8 cellular contexts compared by ENCODE assay signal in genomic region chr1:210407207-210407886, GRCh38.
DNase-seq lines count a peak whose midpoint lies in the region; ATAC-seq and TF ChIP-seq lines count a peak whose summit lies in the region.

No MANE protein-coding gene starts in this region.

- TF ChIP-seq CTCF in KMS-11 (conservative IDR thresholded peaks at IDR 0.05; ENCODE audit: low read depth, low read length) (peak; percentile 100), foreskin keratinocyte (conservative IDR thresholded peaks at IDR 0.05) (peak; percentile 98), uterus (IDR thresholded peaks at IDR 0.05) (peak; percentile 63 to 87 (median 78))

- ATAC-seq in GM21528 (IDR thresholded peaks at IDR 0.05; ENCODE audit: low FRiP score, unreplicated experiment), result peak; percentile 79
- peak; percentile 80 for ATAC-seq in foreskin keratinocyte

- peaks cover 6% of the 10 kb centered on the region for H3K27me3 Mint-ChIP-seq in activated T-helper 1 cell treated with anti-CD3 and anti-CD28 coated beads, Interleukin-12 subunit alpha, Interleukin-12 subunit beta, Interleukin-2, Interleukin-4 antibody, amounts not matched to agents 30 ng/mL and 10 ng/mL and 1 ng/mL, durations not matched to agents 14 hours and 24 hours and 36 hours (ENCODE audit: insufficient read depth)

- H4K20me1 ChIP-seq in KMS-11 (ENCODE audit: insufficient read depth), result no peaks in the 10 kb centered on the region

- no peaks in the 10 kb centered on the region for H3K79me2 ChIP-seq in KMS-11 (ENCODE audit: insufficient read depth, low read depth)

- H3K4me1 ChIP-seq in KMS-11 (ENCODE audit: low read depth, poor library complexity, severe bottlenecking) (no peaks in the 10 kb centered on the region), foreskin keratinocyte (peaks cover 21% of the 10 kb centered on the region), uterus (no peaks in the 10 kb centered on the region)

- no peak for TF ChIP-seq POLR2A in uterus (IDR thresholded peaks at IDR 0.05)

- H3K4me1 Mint-ChIP-seq in activated T-helper 1 cell treated with anti-CD3 and anti-CD28 coated beads, Interleukin-12 subunit alpha, Interleukin-12 subunit beta, Interleukin-2, Interleukin-4 antibody, amounts not matched to agents 30 ng/mL and 10 ng/mL and 1 ng/mL, durations not matched to agents 14 hours and 24 hours and 36 hours (ENCODE audit: low read depth), result no peaks in the 10 kb centered on the region

- H3K36me3 ChIP-seq in KMS-11 (ENCODE audit: insufficient read depth) (no peaks in the 10 kb centered on the region), uterus (no peaks in the 10 kb centered on the region)

- H3K9ac ChIP-seq in KMS-11, result no peak overlapping the region

- no peaks in the 10 kb centered on the region for H3K36me3 Mint-ChIP-seq in activated T-helper 1 cell treated with anti-CD3 and anti-CD28 coated beads, Interleukin-12 subunit alpha, Interleukin-12 subunit beta, Interleukin-2, Interleukin-4 antibody, amounts not matched to agents 30 ng/mL and 10 ng/mL and 1 ng/mL, durations not matched to agents 14 hours and 24 hours and 36 hours (ENCODE audit: low read depth)

- H3K4me3 Mint-ChIP-seq in activated T-helper 1 cell treated with anti-CD3 and anti-CD28 coated beads, Interleukin-12 subunit alpha, Interleukin-12 subunit beta, Interleukin-2, Interleukin-4 antibody, amounts not matched to agents 30 ng/mL and 10 ng/mL and 1 ng/mL, durations not matched to agents 14 hours and 24 hours and 36 hours, result no peak overlapping the region

- intact Hi-C loops in activated T-helper 1 cell treated with anti-CD3 and anti-CD28 coated beads, Interleukin-12 subunit alpha, Interleukin-12 subunit beta, Interleukin-2, Interleukin-4 antibody, amounts not matched to agents 30 ng/mL and 10 ng/mL and 1 ng/mL, durations not matched to agents 14 hours and 24 hours and 36 hours (cut with micrococcal nuclease), result loop anchor here (1.0 to 10.0 kb wide), 5 partner anchors 39 to 1107 kb away; partner anchors contain the start of gene SERTAD4
- intact Hi-C loops in uterus (cut with DNase I; ENCODE audit: low total_unique reads), result no loop called here

- no peaks in the 10 kb centered on the region for H3K9me3 ChIP-seq in uterus

- H3K27ac ChIP-seq in KMS-11 (no peak overlapping the region), foreskin keratinocyte (no peak overlapping the region), uterus (no peak overlapping the region)

- no peak overlapping the region for H3K4me2 ChIP-seq in KMS-11

- H2AFZ ChIP-seq in KMS-11 (ENCODE audit: low read depth), result no peak overlapping the region

- no peaks in the 10 kb centered on the region for H3K9me3 Mint-ChIP-seq in activated T-helper 1 cell treated with anti-CD3 and anti-CD28 coated beads, Interleukin-12 subunit alpha, Interleukin-12 subunit beta, Interleukin-2, Interleukin-4 antibody, amounts not matched to agents 30 ng/mL and 10 ng/mL and 1 ng/mL, durations not matched to agents 14 hours and 24 hours and 36 hours

- no peak overlapping the region for H3K27ac Mint-ChIP-seq in activated T-helper 1 cell treated with anti-CD3 and anti-CD28 coated beads, Interleukin-12 subunit alpha, Interleukin-12 subunit beta, Interleukin-2, Interleukin-4 antibody, amounts not matched to agents 30 ng/mL and 10 ng/mL and 1 ng/mL, durations not matched to agents 14 hours and 24 hours and 36 hours

- H3K27me3 ChIP-seq in KMS-11 (ENCODE audit: insufficient read depth, low read depth) (no peaks in the 10 kb centered on the region), foreskin keratinocyte (peaks cover 12% of the 10 kb centered on the region), uterus (no peaks in the 10 kb centered on the region)

- no peak overlapping the region for H3K4me3 ChIP-seq in KMS-11 (IDR thresholded peaks at IDR 0.05; ENCODE audit: insufficient read depth, low read depth, low read length)
- no peak overlapping the region for H3K4me3 ChIP-seq in uterus

- peak; percentile 16 for DNase-seq in DMS 273 treated with DMSO at 0.1 percent for 48 hours (lab: John Stamatoyannopoulos, UW)
- DNase-seq in RPMI7951 (ENCODE audit: low read depth), result peak; percentile 54
- DNase-seq in activated T-helper 1 cell treated with anti-CD3 and anti-CD28 coated beads, Interleukin-12 subunit alpha, Interleukin-12 subunit beta, Interleukin-2, Interleukin-4 antibody, amounts not matched to agents 30 ng/mL and 10 ng/mL and 1 ng/mL, durations not matched to agents 14 hours and 24 hours and 36 hours (ENCODE audit: low spot score), result peak; percentile 49
- peak; percentile 38 to 60 for DNase-seq in foreskin keratinocyte
- DNase-seq in pons (ENCODE audit: low spot score), result peak; percentile 62
- peak; percentile 46 to 53 for DNase-seq in uterus
